ENCODE assay signal across 37 cellular contexts in genomic region chr22:34722901-34723300, GRCh38.
DNase-seq lines count a peak whose midpoint lies in the region; ATAC-seq, FAIRE-seq and TF ChIP-seq lines count a peak whose summit lies in the region.
"Had no signal": no experiment of that assay in that cellular context is flagged by ENCODE, and none has a peak within 500 bp of the region (broad histone marks: within the 10 kb centered on the region; RNA-seq: fewer than 3 reads in every experiment).

No MANE protein-coding gene starts in this region.

- no peak for TF ChIP-seq EP300 in esophagus muscularis mucosa (IDR thresholded peaks at IDR 0.05)

- DNase-seq in esophagus muscularis mucosa (ENCODE audit: extremely low spot score) (peak; percentile 74), head of caudate nucleus (peak in 24 of 42 donors; percentile 3 to 71 (median 20)), left kidney (ENCODE audit: low read depth, low spot score) (peak; percentile 2), putamen (ENCODE audit: low spot score) (peak; percentile 53), H54 (ENCODE audit: insufficient read length, low spot score) (no peak), AG20443 (ENCODE audit: low spot score) (no peak)
- DNase-seq in activated T-helper 2 cell treated with anti-CD3 and anti-CD28 coated beads, Interferon-gamma antibody, Interleukin-2, Interleukin-4, amounts not matched to agents 10 μg/mL and 5 μg/mL and 100 μg/mL, durations not matched to agents 14 hours and 24 hours and 36 hours (ENCODE audit: low spot score), result no peak
- DNase-seq: 8988T; ACHN; AML-193; BE2C; C1 segment of cervical spinal cord; Caco-2; Calu3; CD4-positive, alpha-beta memory T cell; CD4-positive, alpha-beta T cell; CD4-positive, CD25-positive, alpha-beta regulatory T cell; CD8-positive, alpha-beta memory T cell; CD8-positive, alpha-beta T cell; COR-L47; DMS 273 treated with DMSO at 0.1 percent for 48 hours; DMS153; DMS53; DMS79; DMS79 treated with DMSO at 0.1 percent for 48 hours; DND-41; EL had no signal

- H3K4me1 Mint-ChIP-seq in activated T-helper 2 cell treated with anti-CD3 and anti-CD28 coated beads, Interferon-gamma antibody, Interleukin-2, Interleukin-4, amounts not matched to agents 10 μg/mL and 5 μg/mL and 100 μg/mL, durations not matched to agents 14 hours and 24 hours and 36 hours (ENCODE audit: low read depth), result no peaks in the 10 kb centered on the region
- H3K4me1 Mint-ChIP-seq: B cell; CD14-positive monocyte; CD4-positive, alpha-beta memory T cell; CD4-positive, CD25-positive, alpha-beta regulatory T cell; CD8-positive, alpha-beta memory T cell had no signal

- no peaks in the 10 kb centered on the region for H3K27me3 ChIP-seq in esophagus muscularis mucosa
- H3K27me3 ChIP-seq: BE2C; BLaER1; BLaER1 treated with 17β-estradiol and CSF1 and Interleukin-3, amounts not matched to agents 10 nM and 100 nM had no signal

- intact Hi-C loops in esophagus muscularis mucosa (cut with DNase I), result no loop called here
- intact Hi-C loops in head of caudate nucleus (cut with DNase I), result no loop called here
- intact Hi-C loops in activated T-helper 2 cell treated with anti-CD3 and anti-CD28 coated beads, Interferon-gamma antibody, Interleukin-2, Interleukin-4, amounts not matched to agents 10 μg/mL and 5 μg/mL and 100 μg/mL, durations not matched to agents 14 hours and 24 hours and 36 hours (cut with micrococcal nuclease), result no loop called here

- H3K4me3 ChIP-seq in esophagus muscularis mucosa, result no peak overlapping the region
- H3K4me3 ChIP-seq: A549; BLaER1; BLaER1 treated with 17β-estradiol and CSF1 and Interleukin-3, amounts not matched to agents 10 nM and 100 nM had no signal

- TF ChIP-seq POLR2A in esophagus muscularis mucosa (IDR thresholded peaks at IDR 0.05; ENCODE audit: low read depth) (no peak), H54 (IDR thresholded peaks at IDR 0.05; ENCODE audit: low read depth, low read length) (no peak)

- H3K36me3 Mint-ChIP-seq in activated T-helper 2 cell treated with anti-CD3 and anti-CD28 coated beads, Interferon-gamma antibody, Interleukin-2, Interleukin-4, amounts not matched to agents 10 μg/mL and 5 μg/mL and 100 μg/mL, durations not matched to agents 14 hours and 24 hours and 36 hours (ENCODE audit: low read depth), result no peaks in the 10 kb centered on the region
- H3K36me3 Mint-ChIP-seq: CD14-positive monocyte; CD4-positive, alpha-beta memory T cell; CD4-positive, CD25-positive, alpha-beta regulatory T cell; CD8-positive, alpha-beta T cell had no signal

- H3K4me1 ChIP-seq in esophagus muscularis mucosa, result no peaks in the 10 kb centered on the region
- H3K4me1 ChIP-seq: A549; BE2C; BLaER1; BLaER1 treated with 17β-estradiol and CSF1 and Interleukin-3, amounts not matched to agents 10 nM and 100 nM; Caco-2 had no signal

- no peak overlapping the region for H3K4me3 Mint-ChIP-seq in activated T-helper 2 cell treated with anti-CD3 and anti-CD28 coated beads, Interferon-gamma antibody, Interleukin-2, Interleukin-4, amounts not matched to agents 10 μg/mL and 5 μg/mL and 100 μg/mL, durations not matched to agents 14 hours and 24 hours and 36 hours (ENCODE audit: low read depth)
- H3K4me3 Mint-ChIP-seq: B cell; CD14-positive monocyte; CD4-positive, alpha-beta memory T cell; CD4-positive, alpha-beta T cell; CD4-positive, CD25-positive, alpha-beta regulatory T cell; CD8-positive, alpha-beta memory T cell; CD8-positive, alpha-beta T cell had no signal

- ATAC-seq in GM18907 (IDR thresholded peaks at IDR 0.05; ENCODE audit: unreplicated experiment), result no peak
- ATAC-seq: A549; CD8-positive, alpha-beta T cell had no signal

- peaks cover 0 to 29% (median 18%) of the 10 kb centered on the region in 4 donors for H3K9me3 ChIP-seq in esophagus muscularis mucosa
- H3K9me3 ChIP-seq: A549, BE2C had no signal

- 71% methylated on average over 2 of the region's 2 CpGs for WGBS in esophagus muscularis mucosa

- H3K27ac ChIP-seq in esophagus muscularis mucosa (replicated peaks in 1 of 4), result no peak overlapping the region
- H3K27ac ChIP-seq: 22Rv1; A549; BLaER1; BLaER1 treated with 17β-estradiol and CSF1 and Interleukin-3, amounts not matched to agents 10 nM and 100 nM; C4-2B had no signal

- peaks cover 34% of the 10 kb centered on the region for H3K9me3 Mint-ChIP-seq in activated T-helper 2 cell treated with anti-CD3 and anti-CD28 coated beads, Interferon-gamma antibody, Interleukin-2, Interleukin-4, amounts not matched to agents 10 μg/mL and 5 μg/mL and 100 μg/mL, durations not matched to agents 14 hours and 24 hours and 36 hours

- no peak for FAIRE-seq in H54 (lab: Jason Lieb, UNC)
- FAIRE-seq: A204.1, A549, D721Med had no signal

- no peak for TF ChIP-seq CTCF in esophagus muscularis mucosa (IDR thresholded peaks at IDR 0.05)

- H3K36me3 ChIP-seq in esophagus muscularis mucosa, result no peaks in the 10 kb centered on the region
- H3K36me3 ChIP-seq: BE2C; BLaER1; BLaER1 treated with 17β-estradiol and CSF1 and Interleukin-3, amounts not matched to agents 10 nM and 100 nM had no signal

- no peak overlapping the region for H3K27ac Mint-ChIP-seq in activated T-helper 2 cell treated with anti-CD3 and anti-CD28 coated beads, Interferon-gamma antibody, Interleukin-2, Interleukin-4, amounts not matched to agents 10 μg/mL and 5 μg/mL and 100 μg/mL, durations not matched to agents 14 hours and 24 hours and 36 hours
- H3K27ac Mint-ChIP-seq: B cell; CD14-positive monocyte; CD4-positive, alpha-beta memory T cell; CD4-positive, alpha-beta T cell; CD4-positive, CD25-positive, alpha-beta regulatory T cell; CD8-positive, alpha-beta memory T cell; CD8-positive, alpha-beta T cell had no signal

- H3K27me3 Mint-ChIP-seq in activated T-helper 2 cell treated with anti-CD3 and anti-CD28 coated beads, Interferon-gamma antibody, Interleukin-2, Interleukin-4, amounts not matched to agents 10 μg/mL and 5 μg/mL and 100 μg/mL, durations not matched to agents 14 hours and 24 hours and 36 hours (ENCODE audit: low read depth), result no peaks in the 10 kb centered on the region
- H3K27me3 Mint-ChIP-seq: CD4-positive, CD25-positive, alpha-beta regulatory T cell had no signal

Comparison
In these comparisons a context has a peak if more than half of its experiments do, and no peak if none do; other contexts are left out.
1. DNase-seq: peak in esophagus muscularis mucosa (single experiment), head of caudate nucleus (24 of 42), left kidney (single experiment) and putamen (single experiment); none in activated T-helper 2 cell treated with anti-CD3 and anti-CD28 coated beads, Interferon-gamma antibody, Interleukin-2, Interleukin-4, amounts not matched to agents 10 μg/mL and 5 μg/mL and 100 μg/mL, durations not matched to agents 14 hours and 24 hours and 36 hours (single experiment), H54 (single experiment) and AG20443 (single experiment).